In the genomic region with DNA sequence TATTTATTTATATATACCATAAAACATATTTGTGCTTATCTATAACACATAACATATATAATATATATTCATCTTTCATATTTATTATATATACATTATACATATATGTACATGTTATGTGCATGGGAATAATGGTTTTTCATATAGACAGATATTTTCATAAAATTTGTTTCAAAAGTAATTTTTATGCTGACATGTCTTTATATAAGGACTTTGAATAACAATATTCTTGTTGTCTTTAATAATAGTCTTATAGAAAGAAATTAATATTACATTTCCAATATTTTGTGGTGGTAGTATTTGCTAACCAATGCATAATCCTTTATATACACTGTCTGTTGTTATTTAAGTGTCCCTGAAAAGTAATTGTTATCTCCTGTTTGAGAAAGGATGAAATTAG, we compare ENCODE assay signal across 33 cellular contexts. TPM values are rescaled to one million over a fixed set of nuclear protein-coding genes. Genes with fewer than 3 reads are reported as not detected.
"Had no signal": no experiment of that assay in that cellular context is flagged by ENCODE, and none has a peak within 500 bp of the region (broad histone marks: within the 10 kb centered on the region; RNA-seq: fewer than 3 reads in every experiment).

No MANE protein-coding gene starts in this region.

- H3K4me2 ChIP-seq: hepatocyte, neural progenitor cell, smooth muscle cell had no signal

- H3K36me3 ChIP-seq: left lung, neural progenitor cell, neutrophil, prostate gland, sigmoid colon, tibial nerve, uterus had no signal

- H3K27me3 Mint-ChIP-seq: naive B cell; stimulated activated memory B cell treated with anti-CD40 and anti-IgM and Interleukin-4, amounts not matched to agents 10 μg/mL and 1 μg/mL and 100 μg/mL, for 72 hours; stimulated activated naive CD8-positive, alpha-beta T cell treated with anti-CD3 and anti-CD28 coated beads, Interleukin-15, amount 100 ng/mL, for 72 hours; type B pancreatic cell had no signal

- H3K27ac ChIP-seq: hepatocyte, left lung, neural progenitor cell, neutrophil, prostate gland, sigmoid colon, tibial nerve, uterus had no signal

- H3K9me3 Mint-ChIP-seq: mesothelial cell of epicardium; nephron progenitor cell; neural progenitor cell; stimulated activated naive CD8-positive, alpha-beta T cell treated with anti-CD3 and anti-CD28 coated beads, Interleukin-15, amount 100 ng/mL, for 72 hours; type B pancreatic cell had no signal

- H3K27me3 ChIP-seq: hepatocyte, left lung, neural progenitor cell, neutrophil, sigmoid colon, tibial nerve, uterus had no signal

- H3K9me3 ChIP-seq: left lung, neutrophil, prostate gland, sigmoid colon, tibial nerve, uterus had no signal

- H3K4me3 ChIP-seq: hepatocyte, left lung, lung, neural progenitor cell, prostate gland, sigmoid colon, smooth muscle cell, tibial nerve, uterus had no signal

- FAIRE-seq: keratinocyte had no signal

- H3K4me1 Mint-ChIP-seq: naive B cell; natural killer cell; nephron progenitor cell; stimulated activated memory B cell treated with anti-CD40 and anti-IgM and Interleukin-4, amounts not matched to agents 10 μg/mL and 1 μg/mL and 100 μg/mL, for 72 hours; stimulated activated naive CD8-positive, alpha-beta T cell treated with anti-CD3 and anti-CD28 coated beads, Interleukin-15, amount 100 ng/mL, for 72 hours had no signal

- H3K36me3 Mint-ChIP-seq: mesothelial cell of epicardium; naive B cell; natural killer cell; neural progenitor cell; stimulated activated memory B cell treated with anti-CD40 and anti-IgM and Interleukin-4, amounts not matched to agents 10 μg/mL and 1 μg/mL and 100 μg/mL, for 72 hours; type B pancreatic cell had no signal

- H3K4me3 Mint-ChIP-seq: mesothelial cell of epicardium; naive B cell; natural killer cell; nephron progenitor cell; neural progenitor cell; stimulated activated memory B cell treated with anti-CD40 and anti-IgM and Interleukin-4, amounts not matched to agents 10 μg/mL and 1 μg/mL and 100 μg/mL, for 72 hours; stimulated activated naive CD8-positive, alpha-beta T cell treated with anti-CD3 and anti-CD28 coated beads, Interleukin-15, amount 100 ng/mL, for 72 hours; type B pancreatic cell had no signal

- H3K27ac Mint-ChIP-seq: mesothelial cell of epicardium; naive B cell; natural killer cell; nephron progenitor cell; neural progenitor cell; stimulated activated memory B cell treated with anti-CD40 and anti-IgM and Interleukin-4, amounts not matched to agents 10 μg/mL and 1 μg/mL and 100 μg/mL, for 72 hours; stimulated activated naive CD8-positive, alpha-beta T cell treated with anti-CD3 and anti-CD28 coated beads, Interleukin-15, amount 100 ng/mL, for 72 hours; type B pancreatic cell had no signal

- H3K4me1 ChIP-seq: left lung, neural progenitor cell, prostate gland, sigmoid colon, tibial nerve, uterus had no signal

- DNase-seq: left colon; left lung; mesendoderm; naive B cell; natural killer cell; nephron progenitor cell; occipital lobe; posterior cingulate gyrus; retina; right cardiac atrium; sigmoid colon; stimulated activated CD4-positive, alpha-beta T cell treated with anti-CD3 and anti-CD28 coated beads, Interleukin-1b, Interleukin-23, amount 100 ng/mL, for 48 hours; stimulated activated CD4-positive, alpha-beta T cell treated with anti-CD3 and anti-CD28 coated beads, Interleukin-2, amount 100 ng/mL, for 48 hours; stimulated activated CD4-positive, alpha-beta T cell treated with anti-CD3 and anti-CD28 coated beads, Interleukin-4, amount 100 ng/mL, for 4 hours; stimulated activated CD8-positive, alpha-beta memory T cell treated with anti-CD3 and anti-CD28 coated beads, Interleukin-4, amount 100 ng/mL, for 48 hours; stimulated activated naive CD4-positive, alpha-beta T cell treated with Interleukin-2 at 50 U/mL for 16 hours; stimulated activated naive CD8-positive, alpha-beta T cell treated with anti-CD3 and anti-CD28 coated beads, Interleukin-15, amount 100 ng/mL, for 72 hours; substantia nigra; uterus had no signal

- ATAC-seq: left colon; left lung; natural killer cell; right cardiac atrium; stimulated activated memory B cell treated with anti-CD40 and anti-IgM and Interleukin-4, amounts not matched to agents 10 μg/mL and 1 μg/mL and 100 μg/mL, for 72 hours; stimulated activated naive CD8-positive, alpha-beta T cell treated with anti-CD3 and anti-CD28 coated beads, Interleukin-15, amount 100 ng/mL, for 72 hours had no signal

RNA-seq across cellular contexts. Expression of a gene that starts 49.6 kb away (rescaled TPM):
- total RNA-seq: left colon, liver, mononuclear cell, natural killer cell, smooth muscle cell, ureter had no signal
- polyA plus RNA-seq: hepatocyte, keratinocyte, liver, sigmoid colon, smooth muscle cell had no signal
